Comparison of ENCODE assay signal across 21 cellular contexts in genomic region chr22:48478124-48478523, GRCh38.
"Had no signal": no experiment of that assay in that cellular context is flagged by ENCODE, and none has a peak within 500 bp of the region (broad histone marks: within the 10 kb centered on the region; RNA-seq: fewer than 3 reads in every experiment).

No MANE protein-coding gene starts in this region.

- H3K4me3 Mint-ChIP-seq: activated CD4-positive, alpha-beta memory T cell treated with anti-CD3 and anti-CD28 coated beads, Interleukin-2, amount 10 ng/mL, durations not matched to agents 7 days and 5 days; activated CD4-positive, alpha-beta T cell treated with anti-CD3 and anti-CD28 coated beads, Interleukin-2, amount 10 ng/mL, durations not matched to agents 7 days and 5 days; activated naive CD8-positive, alpha-beta T cell; nephron had no signal

- H3K36me3 ChIP-seq: gastroesophageal sphincter, left lung, neutrophil, ovary, upper lobe of left lung had no signal

- H3K9me3 ChIP-seq: gastroesophageal sphincter, left lung, neutrophil, ovary, upper lobe of left lung had no signal

- H3K4me1 ChIP-seq: gastroesophageal sphincter, left lung, upper lobe of left lung had no signal

- DNase-seq: activated CD4-positive, alpha-beta memory T cell treated with anti-CD3 and anti-CD28 coated beads, Interleukin-2, amount 10 ng/mL, durations not matched to agents 7 days and 5 days; activated CD4-positive, alpha-beta T cell treated with anti-CD3 and anti-CD28 coated beads, Interleukin-2, amount 10 ng/mL, durations not matched to agents 7 days and 5 days; activated CD4-positive, CD25-positive, alpha-beta regulatory T cell treated with anti-CD3 and anti-CD28 coated beads, Interleukin-2, amount 50 U/mL, for 72 hours; activated naive CD4-positive, alpha-beta T cell treated with Interleukin-2 at 50 U/mL for 16 hours; activated T-cell treated with anti-CD3 and anti-CD28 coated beads, Interleukin-2, amount 50 U/mL, for 48 hours; cerebellar nuclear complex; retina; stimulated activated CD4-positive, alpha-beta T cell treated with anti-CD3 and anti-CD28 coated beads, Interleukin-15, amount 100 ng/mL, for 24 hours; stimulated activated CD4-positive, alpha-beta T cell treated with anti-CD3 and anti-CD28 coated beads, Interleukin-2, amount 100 ng/mL, for 24 hours; stimulated activated naive CD4-positive, alpha-beta T cell treated with Interleukin-2 at 50 U/mL for 16 hours; T-helper 2 cell had no signal

- H3K27me3 ChIP-seq: neutrophil, ovary, upper lobe of left lung had no signal

- H3K4me1 Mint-ChIP-seq: activated CD4-positive, alpha-beta memory T cell treated with anti-CD3 and anti-CD28 coated beads, Interleukin-2, amount 10 ng/mL, durations not matched to agents 7 days and 5 days; activated CD4-positive, alpha-beta T cell treated with anti-CD3 and anti-CD28 coated beads, Interleukin-2, amount 10 ng/mL, durations not matched to agents 7 days and 5 days; nephron had no signal

- H3K9me3 Mint-ChIP-seq: activated CD4-positive, alpha-beta memory T cell treated with anti-CD3 and anti-CD28 coated beads, Interleukin-2, amount 10 ng/mL, durations not matched to agents 7 days and 5 days; activated CD4-positive, alpha-beta T cell treated with anti-CD3 and anti-CD28 coated beads, Interleukin-2, amount 10 ng/mL, durations not matched to agents 7 days and 5 days; activated T-helper 2 cell treated with anti-CD3 and anti-CD28 coated beads, Interferon-gamma antibody, Interleukin-2, Interleukin-4, amounts not matched to agents 10 μg/mL and 5 μg/mL and 100 μg/mL, durations not matched to agents 14 hours and 24 hours and 36 hours; nephron had no signal

- ATAC-seq: gastroesophageal sphincter, left lung had no signal

- H3K27me3 Mint-ChIP-seq: activated CD4-positive, alpha-beta memory T cell treated with anti-CD3 and anti-CD28 coated beads, Interleukin-2, amount 10 ng/mL, durations not matched to agents 7 days and 5 days; activated CD4-positive, alpha-beta T cell treated with anti-CD3 and anti-CD28 coated beads, Interleukin-2, amount 10 ng/mL, durations not matched to agents 7 days and 5 days had no signal

- H3K27ac ChIP-seq: gastroesophageal sphincter, left lung, neutrophil, ovary, upper lobe of left lung had no signal

- H3K4me3 ChIP-seq: gastroesophageal sphincter, left lung, ovary, smooth muscle cell, upper lobe of left lung had no signal

- H3K27ac Mint-ChIP-seq: activated CD4-positive, alpha-beta memory T cell treated with anti-CD3 and anti-CD28 coated beads, Interleukin-2, amount 10 ng/mL, durations not matched to agents 7 days and 5 days; activated CD4-positive, alpha-beta T cell treated with anti-CD3 and anti-CD28 coated beads, Interleukin-2, amount 10 ng/mL, durations not matched to agents 7 days and 5 days; activated naive CD8-positive, alpha-beta T cell; activated T-helper 2 cell treated with anti-CD3 and anti-CD28 coated beads, Interferon-gamma antibody, Interleukin-2, Interleukin-4, amounts not matched to agents 10 μg/mL and 5 μg/mL and 100 μg/mL, durations not matched to agents 14 hours and 24 hours and 36 hours; nephron; progenitor cell of endocrine pancreas had no signal

- H3K36me3 Mint-ChIP-seq: activated naive CD8-positive, alpha-beta T cell had no signal
